20 cellular contexts compared by ENCODE assay signal in genomic region chr15:63448261-63448660, GRCh38. TPM values are rescaled to one million over a fixed set of nuclear protein-coding genes. Genes with fewer than 3 reads are reported as not detected.
A peak's percentile ranks its signal among the peaks of the same experiment; 100 is the strongest.
DNase-seq lines count a peak whose midpoint lies in the region; ATAC-seq and TF ChIP-seq lines count a peak whose summit lies in the region.
"Had no signal": no experiment of that assay in that cellular context is flagged by ENCODE, and none has a peak within 500 bp of the region (broad histone marks: within the 10 kb centered on the region; RNA-seq: fewer than 3 reads in every experiment).

No MANE protein-coding gene starts in this region.

- 55 to 62% methylated on average over 4 of the region's 4 CpGs for WGBS in upper lobe of left lung, 2 donors

- H3K27ac ChIP-seq in left ventricle myocardium inferior (replicated peaks) (no peak overlapping the region), upper lobe of left lung (peak overlapping the region; percentile 48 to 80 (median 68))
- H3K27ac ChIP-seq: C4-2B, gastroesophageal sphincter, SK-N-MC, thoracic aorta had no signal

- no peak for TF ChIP-seq POLR2A in upper lobe of left lung (IDR thresholded peaks at IDR 0.05)

- H3K4me1 ChIP-seq in left ventricle myocardium inferior: no peaks in the 10 kb centered on the region
- H3K4me1 ChIP-seq in upper lobe of left lung: peaks cover 0 to 6% (median 0%) of the 10 kb centered on the region in 4 donors

- DNase-seq in Right ventricle myocardium inferior (ENCODE audit: missing footprints) (no peak), left ventricle myocardium inferior (no peak), SIG-M5 (lab: John Stamatoyannopoulos, UW) (peak; percentile 45), left lobe of liver (ENCODE audit: low spot score) (peak; percentile 36), upper lobe of left lung (peak in 1 of 2 donors; percentile 38), DMS53 (lab: John Stamatoyannopoulos, UW) (no peak)
- DNase-seq: activated CD8-positive, alpha-beta T cell treated with anti-CD3 and anti-CD28 coated beads for 36 hours; activated naive CD8-positive, alpha-beta T cell treated with anti-CD3 and anti-CD28 coated beads, Interleukin-2, amount 10 ng/mL, durations not matched to agents 7 days and 5 days; natural killer cell; NCI-H1694 treated with DMSO at 0.1 percent for 48 hours; NCI-H446 had no signal

- no peak for TF ChIP-seq EP300 in upper lobe of left lung (IDR thresholded peaks at IDR 0.05)

- TF ChIP-seq CTCF in left ventricle myocardium inferior (IDR thresholded peaks at IDR 0.05; ENCODE audit: borderline replicate concordance): no peak
- no peak for TF ChIP-seq CTCF in upper lobe of left lung (IDR thresholded peaks at IDR 0.05)

- H3K36me3 ChIP-seq in left ventricle myocardium inferior: no peaks in the 10 kb centered on the region
- no peaks in the 10 kb centered on the region for H3K36me3 ChIP-seq in upper lobe of left lung
- H3K36me3 ChIP-seq: gastroesophageal sphincter, HAP-1, thoracic aorta had no signal

- ATAC-seq in Right ventricle myocardium inferior (peak; percentile 39), left lobe of liver (no peak), upper lobe of left lung (ENCODE audit: low FRiP score in 2 of 2) (peak in 1 of 2 donors; percentile 77), HG03432 (IDR thresholded peaks at IDR 0.05; ENCODE audit: unreplicated experiment) (no peak), GM21786 (IDR thresholded peaks at IDR 0.05; ENCODE audit: unreplicated experiment) (no peak)
- ATAC-seq: activated CD8-positive, alpha-beta T cell treated with anti-CD3 and anti-CD28 coated beads for 36 hours; gastroesophageal sphincter; natural killer cell had no signal

- H3K4me3 ChIP-seq in left ventricle myocardium inferior: no peak overlapping the region
- H3K4me3 ChIP-seq in upper lobe of left lung: no peak overlapping the region
- H3K4me3 ChIP-seq: dorsolateral prefrontal cortex, gastroesophageal sphincter, HAP-1, lung, SK-N-MC, thoracic aorta had no signal

- H3K9me3 ChIP-seq in left ventricle myocardium inferior (replicated peaks) (no peaks in the 10 kb centered on the region), upper lobe of left lung (no peaks in the 10 kb centered on the region)
- H3K9me3 ChIP-seq: gastroesophageal sphincter, HAP-1, thoracic aorta had no signal

- intact Hi-C loops in Right ventricle myocardium inferior (cut with DNase I): no loop called here
- intact Hi-C loops in left ventricle myocardium inferior (cut with micrococcal nuclease): no loop called here

- H3K27me3 ChIP-seq in left ventricle myocardium inferior (ENCODE audit: low read depth) (no peaks in the 10 kb centered on the region), upper lobe of left lung (no peaks in the 10 kb centered on the region)
- H3K27me3 ChIP-seq: dorsolateral prefrontal cortex, gastroesophageal sphincter had no signal

RNA-seq across cellular contexts. Expression of gene USP3, which starts 56.1 kb away (rescaled TPM):
- total RNA-seq in Right ventricle myocardium inferior: 13.7 TPM
- 17.2 TPM for total RNA-seq in left ventricle myocardium inferior
- total RNA-seq in left lobe of liver: 22.0 TPM
- 10 to 100 TPM; 45.7 to 87.0 (median 63.8) TPM for total RNA-seq in upper lobe of left lung

Comparison
In these comparisons a context has a peak if more than half of its experiments do, and no peak if none do; other contexts are left out.
1. DNase-seq: peak in SIG-M5 (single experiment) and left lobe of liver (single experiment); none in Right ventricle myocardium inferior (single experiment), left ventricle myocardium inferior (single experiment) and DMS53 (single experiment).